Comparison of ENCODE assay signal across 8 cellular contexts in the genomic region with DNA sequence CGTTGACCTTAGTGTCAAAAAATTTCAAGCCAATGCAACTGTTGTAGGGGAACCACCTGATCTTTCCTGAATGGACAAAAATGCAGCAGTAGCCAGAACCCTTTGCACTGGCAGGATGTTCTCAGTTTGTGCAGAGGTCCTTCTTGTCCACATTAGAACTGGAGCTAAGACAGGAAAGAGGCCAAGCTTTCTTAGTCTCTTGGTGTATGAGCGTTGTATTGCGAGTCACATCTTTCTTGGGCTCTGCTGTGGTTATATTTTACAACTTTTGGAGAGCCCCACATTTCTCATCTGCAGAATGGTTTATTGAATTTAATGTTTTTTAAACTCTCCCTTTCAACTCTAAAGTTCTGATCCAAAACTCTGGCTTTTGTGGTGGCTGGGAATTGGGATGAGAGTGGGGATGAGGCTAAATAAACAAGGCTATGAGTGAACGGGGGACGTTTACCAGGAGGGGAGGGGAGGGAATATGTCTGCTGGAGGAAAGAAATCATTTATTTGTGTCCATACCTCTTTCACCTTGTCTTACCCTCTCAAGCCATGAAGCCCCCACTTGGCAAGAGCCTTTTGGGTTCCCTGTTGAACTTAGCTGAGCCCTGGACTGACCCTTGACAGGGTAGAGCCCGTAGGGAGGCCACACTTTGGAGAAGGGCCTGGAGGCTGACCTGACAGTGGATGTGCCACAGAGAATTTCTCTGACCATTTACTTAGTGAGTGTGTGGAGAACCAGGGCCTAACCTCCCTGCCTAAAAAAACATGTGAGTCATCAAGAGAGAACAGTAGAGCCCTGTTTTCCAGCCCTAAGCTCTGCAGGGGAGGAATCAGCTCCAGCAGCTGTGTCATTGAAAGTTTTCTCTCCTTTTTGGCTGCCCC. TPM values are rescaled to one million over a fixed set of nuclear protein-coding genes. Genes with fewer than 3 reads are reported as not detected.
DNase-seq lines count a peak whose midpoint lies in the region; FAIRE-seq and TF ChIP-seq lines count a peak whose summit lies in the region.

No MANE protein-coding gene starts in this region.

- H3K23ac ChIP-seq in H9 (ENCODE audit: insufficient read length, low read depth, low read length), result no peak overlapping the region

- H3K4me3 ChIP-seq in bronchial epithelial cell (ENCODE audit: low read depth, low read length), result no peak overlapping the region

- H3K27ac ChIP-seq in H9 (ENCODE audit: insufficient read length, low read depth, low read length), result no peak overlapping the region

- H3K4me1 Mint-ChIP-seq in IgD-negative memory B cell, result peaks cover 27 to 45% (median 45%) of the 10 kb centered on the region in 3 donors
- peaks cover 18 to 26% of the 10 kb centered on the region in 2 experiments for H3K4me1 Mint-ChIP-seq in H9

- H4K8ac ChIP-seq in H9 (replicated peaks; ENCODE audit: insufficient read length, low read depth, low read length), result no peak overlapping the region

- no peak overlapping the region for H2BK120ac ChIP-seq in H9 (ENCODE audit: low read depth, low read length, poor library complexity, severe bottlenecking)

- H3K23me2 ChIP-seq in H9 (ENCODE audit: insufficient read length, low read depth, low read length, poor library complexity, severe bottlenecking), result no peaks in the 10 kb centered on the region

- H3K56ac ChIP-seq in H9 (ENCODE audit: insufficient read length, low read depth, low read length), result no peak overlapping the region

- TF ChIP-seq CTCF in bronchial epithelial cell (IDR thresholded peaks at IDR 0.05; ENCODE audit: insufficient read depth, low read length, severe bottlenecking) (no peak), H9 (conservative IDR thresholded peaks at IDR 0.05) (no peak)

- no peak for FAIRE-seq in bronchial epithelial cell (lab: Jason Lieb, UNC)

- H3K4me2 ChIP-seq in H9 (ENCODE audit: insufficient read depth, insufficient read length, low read length), result no peak overlapping the region

- no peak overlapping the region for H4K5ac ChIP-seq in H9 (ENCODE audit: insufficient read length, low read depth, low read length)

- H3K27ac Mint-ChIP-seq in IgD-negative memory B cell (peak overlapping the region; percentile 55 to 72 (median 62)), H9 (no peak overlapping the region)

- H3T11ph ChIP-seq in H9 (ENCODE audit: low read length), result no peak overlapping the region

- H3K4me1 ChIP-seq in H9 (ENCODE audit: insufficient read depth, low read length), result peaks cover 2% of the 10 kb centered on the region

- no peaks in the 10 kb centered on the region for H3K27me3 ChIP-seq in bronchial epithelial cell (ENCODE audit: control insufficient read depth, insufficient read depth, low read length)
- H3K27me3 ChIP-seq in H9 (ENCODE audit: insufficient read depth, low read length), result no peaks in the 10 kb centered on the region

- DNase-seq in A172 (ENCODE audit: low spot score), result peak; percentile 83
- peak; percentile 70 for DNase-seq in bronchial epithelial cell (ENCODE audit: low read depth)
- peak; percentile 50 for DNase-seq in midbrain (lab: John Stamatoyannopoulos, UW)
- DNase-seq in H9, result no peak
- no peak for DNase-seq in DMS 273 treated with DMSO at 0.1 percent for 48 hours (lab: John Stamatoyannopoulos, UW)
- no peak for DNase-seq in RPMI8226
- no peak for DNase-seq in NCI-H526 treated with DMSO at 0.1 percent for 48 hours (lab: John Stamatoyannopoulos, UW)

- H3K18ac ChIP-seq in H9 (ENCODE audit: insufficient read length, low read depth, low read length), result no peak overlapping the region

- H2AFZ ChIP-seq in H9 (ENCODE audit: low read length), result no peak overlapping the region

- H3K79me1 ChIP-seq in H9 (ENCODE audit: insufficient read depth, low read depth, low read length, poor library complexity, severe bottlenecking), result no peaks in the 10 kb centered on the region

- peak overlapping the region in 3 of 4 donors; percentile 63 to 65 (median 64) for H3K4me3 Mint-ChIP-seq in IgD-negative memory B cell
- no peak overlapping the region for H3K4me3 Mint-ChIP-seq in H9

- no CpG with 5 or more reads among the region's 6 CpGs for WGBS in H9 (ENCODE audit: extremely low coverage, insufficient read length, low lambda C conversion rate)

- H3K9me3 Mint-ChIP-seq in IgD-negative memory B cell, result peaks cover 0 to 6% (median 0%) of the 10 kb centered on the region in 3 donors
- H3K9me3 Mint-ChIP-seq in H9, result no peaks in the 10 kb centered on the region

- H2BK12ac ChIP-seq in H9 (ENCODE audit: insufficient read length, low read depth, low read length), result no peak overlapping the region

- H3K36me3 Mint-ChIP-seq in IgD-negative memory B cell, result peaks cover 2% of the 10 kb centered on the region
- H3K36me3 Mint-ChIP-seq in H9 (ENCODE audit: insufficient read depth in 1 of 3, low read depth in 3 of 3), result no peaks in the 10 kb centered on the region; a peak in 1 of 7 replicates

- no peak overlapping the region for H2BK5ac ChIP-seq in H9 (ENCODE audit: insufficient read length, low read length)

- no peak overlapping the region for H2BK20ac ChIP-seq in H9 (ENCODE audit: low read depth, low read length, poor library complexity, severe bottlenecking)

- no peaks in the 10 kb centered on the region for H3K79me2 ChIP-seq in H9 (ENCODE audit: insufficient read depth, low read length)

- H3K14ac ChIP-seq in H9 (ENCODE audit: insufficient read depth, low read length), result no peak overlapping the region

- H3K36me3 ChIP-seq in bronchial epithelial cell (ENCODE audit: control insufficient read depth, insufficient read depth, low read length), result no peaks in the 10 kb centered on the region

- H3K4ac ChIP-seq in H9 (ENCODE audit: low read depth, low read length), result no peak overlapping the region

- H4K91ac ChIP-seq in H9 (ENCODE audit: insufficient read length, low read depth, low read length), result no peak overlapping the region

- H3K9me3 ChIP-seq in H9 (ENCODE audit: control insufficient read depth, low read depth, low read length), result no peaks in the 10 kb centered on the region

- H3K27me3 Mint-ChIP-seq in IgD-negative memory B cell (no peaks in the 10 kb centered on the region), H9 (ENCODE audit: low read depth) (peaks cover 18% of the 10 kb centered on the region)

- H4K20me1 ChIP-seq in H9 (ENCODE audit: control insufficient read depth, insufficient read depth, insufficient read length), result no peaks in the 10 kb centered on the region

- no peak overlapping the region for H2AK5ac ChIP-seq in H9 (ENCODE audit: insufficient read length, low read length)

- no peak overlapping the region for H3K9ac ChIP-seq in H9 (ENCODE audit: extremely low read depth, insufficient read length, low read length)

- no peak overlapping the region for H2BK15ac ChIP-seq in H9 (ENCODE audit: low read depth, low read length)

RNA-seq across cellular contexts. Expression of gene CHI3L2, which starts 0.6 kb away (rescaled TPM):
- 0.48 and 2.5 TPM in 2 replicates for total RNA-seq in A172 (2014; rRNA removed; shearing (Covaris generic))
- 14.4 TPM for polyA plus RNA-seq in IgD-negative memory B cell
- total RNA-seq in bronchial epithelial cell (0.26 TPM in 1 of 2 replicates, not detected in the other), H9 (2021) (not detected in 2 replicates)

RNA-seq across cellular contexts. Expression of gene DENND2D, which starts 27.7 kb away (rescaled TPM):
- total RNA-seq in A172 (2014; rRNA removed; shearing (Covaris generic)), result 0.41 and 1.6 TPM in 2 replicates
- polyA plus RNA-seq in IgD-negative memory B cell, result 107 TPM
- total RNA-seq in bronchial epithelial cell (23.7 and 24.3 TPM in 2 replicates), H9 (2021) (0.11 and 0.29 TPM in 2 replicates)

Comparison
In these comparisons a context has a peak if more than half of its experiments do, and no peak if none do; other contexts are left out.
1. DNase-seq: peak in A172 (single experiment), bronchial epithelial cell (single experiment) and midbrain (single experiment); none in H9 (single experiment), DMS 273 treated with DMSO at 0.1 percent for 48 hours (single experiment), RPMI8226 (single experiment) and NCI-H526 treated with DMSO at 0.1 percent for 48 hours (single experiment).
2. H3K27ac Mint-ChIP-seq: peak in IgD-negative memory B cell (3 of 3); none in H9 (0 of 3).
3. H3K4me3 Mint-ChIP-seq: peak in IgD-negative memory B cell (3 of 4); none in H9 (0 of 2).